Comparison of ENCODE assay signal across 1 cellular context in the genomic region with DNA sequence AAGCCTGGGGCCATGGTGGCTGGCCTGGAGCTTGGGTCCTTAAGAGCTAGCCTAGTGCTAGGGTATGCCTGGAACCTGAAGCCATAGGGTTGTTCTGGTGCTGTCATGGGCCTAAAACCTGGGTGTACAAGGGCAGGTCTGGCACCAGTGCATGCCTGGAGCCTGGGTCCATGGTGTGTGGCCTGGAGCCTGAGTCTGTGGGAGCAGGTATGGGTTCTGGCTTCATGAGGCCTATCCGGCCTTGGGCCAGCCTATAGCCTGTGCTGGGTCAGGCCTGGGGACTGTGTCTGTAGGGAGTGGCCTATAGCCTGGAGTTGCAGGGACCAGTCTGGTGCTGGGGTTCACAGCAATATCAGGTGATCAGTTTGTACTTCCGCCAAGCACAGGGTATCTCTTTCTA.
TF ChIP-seq lines count a peak whose summit lies in the region.

No MANE protein-coding gene starts in this region.

TF ChIP-seq in H1, 55 proteins besides CTCF, POLR2A, EP300 and RAD21 (continued from another document):
- TF ChIP-seq, protein P1, sequence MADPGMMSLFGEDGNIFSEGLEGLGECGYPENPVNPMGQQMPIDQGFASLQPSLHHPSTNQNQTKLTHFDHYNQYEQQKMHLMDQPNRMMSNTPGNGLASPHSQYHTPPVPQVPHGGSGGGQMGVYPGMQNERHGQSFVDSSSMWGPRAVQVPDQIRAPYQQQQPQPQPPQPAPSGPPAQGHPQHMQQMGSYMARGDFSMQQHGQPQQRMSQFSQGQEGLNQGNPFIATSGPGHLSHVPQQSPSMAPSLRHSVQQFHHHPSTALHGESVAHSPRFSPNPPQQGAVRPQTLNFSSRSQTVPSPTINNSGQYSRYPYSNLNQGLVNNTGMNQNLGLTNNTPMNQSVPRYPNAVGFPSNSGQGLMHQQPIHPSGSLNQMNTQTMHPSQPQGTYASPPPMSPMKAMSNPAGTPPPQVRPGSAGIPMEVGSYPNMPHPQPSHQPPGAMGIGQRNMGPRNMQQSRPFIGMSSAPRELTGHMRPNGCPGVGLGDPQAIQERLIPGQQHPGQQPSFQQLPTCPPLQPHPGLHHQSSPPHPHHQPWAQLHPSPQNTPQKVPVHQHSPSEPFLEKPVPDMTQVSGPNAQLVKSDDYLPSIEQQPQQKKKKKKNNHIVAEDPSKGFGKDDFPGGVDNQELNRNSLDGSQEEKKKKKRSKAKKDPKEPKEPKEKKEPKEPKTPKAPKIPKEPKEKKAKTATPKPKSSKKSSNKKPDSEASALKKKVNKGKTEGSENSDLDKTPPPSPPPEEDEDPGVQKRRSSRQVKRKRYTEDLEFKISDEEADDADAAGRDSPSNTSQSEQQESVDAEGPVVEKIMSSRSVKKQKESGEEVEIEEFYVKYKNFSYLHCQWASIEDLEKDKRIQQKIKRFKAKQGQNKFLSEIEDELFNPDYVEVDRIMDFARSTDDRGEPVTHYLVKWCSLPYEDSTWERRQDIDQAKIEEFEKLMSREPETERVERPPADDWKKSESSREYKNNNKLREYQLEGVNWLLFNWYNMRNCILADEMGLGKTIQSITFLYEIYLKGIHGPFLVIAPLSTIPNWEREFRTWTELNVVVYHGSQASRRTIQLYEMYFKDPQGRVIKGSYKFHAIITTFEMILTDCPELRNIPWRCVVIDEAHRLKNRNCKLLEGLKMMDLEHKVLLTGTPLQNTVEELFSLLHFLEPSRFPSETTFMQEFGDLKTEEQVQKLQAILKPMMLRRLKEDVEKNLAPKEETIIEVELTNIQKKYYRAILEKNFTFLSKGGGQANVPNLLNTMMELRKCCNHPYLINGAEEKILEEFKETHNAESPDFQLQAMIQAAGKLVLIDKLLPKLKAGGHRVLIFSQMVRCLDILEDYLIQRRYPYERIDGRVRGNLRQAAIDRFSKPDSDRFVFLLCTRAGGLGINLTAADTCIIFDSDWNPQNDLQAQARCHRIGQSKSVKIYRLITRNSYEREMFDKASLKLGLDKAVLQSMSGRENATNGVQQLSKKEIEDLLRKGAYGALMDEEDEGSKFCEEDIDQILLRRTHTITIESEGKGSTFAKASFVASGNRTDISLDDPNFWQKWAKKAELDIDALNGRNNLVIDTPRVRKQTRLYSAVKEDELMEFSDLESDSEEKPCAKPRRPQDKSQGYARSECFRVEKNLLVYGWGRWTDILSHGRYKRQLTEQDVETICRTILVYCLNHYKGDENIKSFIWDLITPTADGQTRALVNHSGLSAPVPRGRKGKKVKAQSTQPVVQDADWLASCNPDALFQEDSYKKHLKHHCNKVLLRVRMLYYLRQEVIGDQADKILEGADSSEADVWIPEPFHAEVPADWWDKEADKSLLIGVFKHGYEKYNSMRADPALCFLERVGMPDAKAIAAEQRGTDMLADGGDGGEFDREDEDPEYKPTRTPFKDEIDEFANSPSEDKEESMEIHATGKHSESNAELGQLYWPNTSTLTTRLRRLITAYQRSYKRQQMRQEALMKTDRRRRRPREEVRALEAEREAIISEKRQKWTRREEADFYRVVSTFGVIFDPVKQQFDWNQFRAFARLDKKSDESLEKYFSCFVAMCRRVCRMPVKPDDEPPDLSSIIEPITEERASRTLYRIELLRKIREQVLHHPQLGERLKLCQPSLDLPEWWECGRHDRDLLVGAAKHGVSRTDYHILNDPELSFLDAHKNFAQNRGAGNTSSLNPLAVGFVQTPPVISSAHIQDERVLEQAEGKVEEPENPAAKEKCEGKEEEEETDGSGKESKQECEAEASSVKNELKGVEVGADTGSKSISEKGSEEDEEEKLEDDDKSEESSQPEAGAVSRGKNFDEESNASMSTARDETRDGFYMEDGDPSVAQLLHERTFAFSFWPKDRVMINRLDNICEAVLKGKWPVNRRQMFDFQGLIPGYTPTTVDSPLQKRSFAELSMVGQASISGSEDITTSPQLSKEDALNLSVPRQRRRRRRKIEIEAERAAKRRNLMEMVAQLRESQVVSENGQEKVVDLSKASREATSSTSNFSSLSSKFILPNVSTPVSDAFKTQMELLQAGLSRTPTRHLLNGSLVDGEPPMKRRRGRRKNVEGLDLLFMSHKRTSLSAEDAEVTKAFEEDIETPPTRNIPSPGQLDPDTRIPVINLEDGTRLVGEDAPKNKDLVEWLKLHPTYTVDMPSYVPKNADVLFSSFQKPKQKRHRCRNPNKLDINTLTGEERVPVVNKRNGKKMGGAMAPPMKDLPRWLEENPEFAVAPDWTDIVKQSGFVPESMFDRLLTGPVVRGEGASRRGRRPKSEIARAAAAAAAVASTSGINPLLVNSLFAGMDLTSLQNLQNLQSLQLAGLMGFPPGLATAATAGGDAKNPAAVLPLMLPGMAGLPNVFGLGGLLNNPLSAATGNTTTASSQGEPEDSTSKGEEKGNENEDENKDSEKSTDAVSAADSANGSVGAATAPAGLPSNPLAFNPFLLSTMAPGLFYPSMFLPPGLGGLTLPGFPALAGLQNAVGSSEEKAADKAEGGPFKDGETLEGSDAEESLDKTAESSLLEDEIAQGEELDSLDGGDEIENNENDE (IDR thresholded peaks at IDR 0.05; ENCODE audit: insufficient replicate concordance, low read length) = no peak
- no peak for TF ChIP-seq CHD2 (IDR thresholded peaks at IDR 0.05; ENCODE audit: low read length)
- no peak for TF ChIP-seq TBP (IDR thresholded peaks at IDR 0.05; ENCODE audit: low read depth, low read length)
- TF ChIP-seq PHF8 (conservative IDR thresholded peaks at IDR 0.05; ENCODE audit: low read depth, low read length) = no peak
- TF ChIP-seq USF2 (IDR thresholded peaks at IDR 0.05; ENCODE audit: low read length) = no peak
- no peak for TF ChIP-seq CHD1 (IDR thresholded peaks at IDR 0.05; ENCODE audit: low read depth, low read length)
- no peak for TF ChIP-seq CBX5 (IDR thresholded peaks at IDR 0.05; ENCODE audit: low read depth, low read length)
- TF ChIP-seq SIRT6 (IDR thresholded peaks at IDR 0.05; ENCODE audit: low read length) = no peak
- no peak for TF ChIP-seq BCL11A (IDR thresholded peaks at IDR 0.05; ENCODE audit: low read depth in 2 of 2, low read length in 2 of 2)
- TF ChIP-seq EGR1 (IDR thresholded peaks at IDR 0.05; ENCODE audit: borderline replicate concordance, low read depth, low read length) = no peak
- no peak for TF ChIP-seq NANOG (IDR thresholded peaks at IDR 0.05; ENCODE audit: insufficient read depth, low read depth, low read length, poor library complexity, severe bottlenecking)
- TF ChIP-seq, protein P2, sequence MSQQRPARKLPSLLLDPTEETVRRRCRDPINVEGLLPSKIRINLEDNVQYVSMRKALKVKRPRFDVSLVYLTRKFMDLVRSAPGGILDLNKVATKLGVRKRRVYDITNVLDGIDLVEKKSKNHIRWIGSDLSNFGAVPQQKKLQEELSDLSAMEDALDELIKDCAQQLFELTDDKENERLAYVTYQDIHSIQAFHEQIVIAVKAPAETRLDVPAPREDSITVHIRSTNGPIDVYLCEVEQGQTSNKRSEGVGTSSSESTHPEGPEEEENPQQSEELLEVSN (IDR thresholded peaks at IDR 0.05) = no peak
- TF ChIP-seq, protein P3, sequence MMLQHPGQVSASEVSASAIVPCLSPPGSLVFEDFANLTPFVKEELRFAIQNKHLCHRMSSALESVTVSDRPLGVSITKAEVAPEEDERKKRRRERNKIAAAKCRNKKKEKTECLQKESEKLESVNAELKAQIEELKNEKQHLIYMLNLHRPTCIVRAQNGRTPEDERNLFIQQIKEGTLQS (IDR thresholded peaks at IDR 0.05; ENCODE audit: insufficient read depth, low read depth, low read length) = no peak
TF ChIP-seq in H1: peak in this region for 0.
